1 cellular context compared by ENCODE assay signal in the genomic region with DNA sequence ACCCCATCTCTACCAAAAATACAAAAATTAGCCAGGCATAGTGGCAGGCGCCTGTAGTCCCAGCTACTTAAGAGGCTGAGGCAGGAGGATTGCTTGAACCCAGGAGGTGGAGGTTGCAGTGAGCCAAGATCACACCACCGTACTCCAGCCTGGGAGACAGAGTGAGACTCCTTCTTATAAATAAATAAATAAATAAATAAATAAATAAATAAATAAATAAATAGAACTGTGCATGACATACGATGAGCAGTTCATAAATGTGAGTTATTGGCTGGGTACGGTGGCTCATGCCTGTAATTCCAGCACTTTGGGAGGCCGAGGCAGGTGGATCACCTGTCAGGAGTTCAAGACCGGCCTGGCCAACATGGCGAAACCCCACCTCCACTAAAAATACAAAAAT. TPM values are rescaled to one million over a fixed set of nuclear protein-coding genes. Genes with fewer than 3 reads are reported as not detected.
"Had no signal": no experiment of that assay in that cellular context is flagged by ENCODE, and none has a peak within 500 bp of the region (broad histone marks: within the 10 kb centered on the region; RNA-seq: fewer than 3 reads in every experiment).

No MANE protein-coding gene starts in this region.

RNA-seq across cellular contexts. Expression of a gene that starts 9.8 kb away (rescaled TPM):
- total RNA-seq: naive thymus-derived CD8-positive, alpha-beta T cell had no signal
